1 cellular context compared by ENCODE assay signal in genomic region chr6:167094820-167095637, GRCh38.
TF ChIP-seq lines count a peak whose summit lies in the region.

No MANE protein-coding gene starts in this region.

TF ChIP-seq in GM23338, 12 proteins besides CTCF, POLR2A, EP300 and RAD21 (continued from another document):
- TF ChIP-seq ZNF331 (CRISPR knock-in tag; IDR thresholded peaks at IDR 0.05; ENCODE audit: low read depth) (no peak), STAT1 (IDR thresholded peaks at IDR 0.05; ENCODE audit: unreplicated experiment) (no peak), POLR2AphosphoS5 (IDR thresholded peaks at IDR 0.05; ENCODE audit: low read depth) (no peak), ZNF114 (CRISPR knock-in tag; IDR thresholded peaks at IDR 0.05) (no peak), JUNB (IDR thresholded peaks at IDR 0.05; ENCODE audit: unreplicated experiment) (no peak), CREB1 (CRISPR knock-in tag; IDR thresholded peaks at IDR 0.05; ENCODE audit: low read depth) (no peak), EZH2phosphoT487 (IDR thresholded peaks at IDR 0.05; ENCODE audit: unreplicated experiment) (no peak)
- TF ChIP-seq, protein P1, sequence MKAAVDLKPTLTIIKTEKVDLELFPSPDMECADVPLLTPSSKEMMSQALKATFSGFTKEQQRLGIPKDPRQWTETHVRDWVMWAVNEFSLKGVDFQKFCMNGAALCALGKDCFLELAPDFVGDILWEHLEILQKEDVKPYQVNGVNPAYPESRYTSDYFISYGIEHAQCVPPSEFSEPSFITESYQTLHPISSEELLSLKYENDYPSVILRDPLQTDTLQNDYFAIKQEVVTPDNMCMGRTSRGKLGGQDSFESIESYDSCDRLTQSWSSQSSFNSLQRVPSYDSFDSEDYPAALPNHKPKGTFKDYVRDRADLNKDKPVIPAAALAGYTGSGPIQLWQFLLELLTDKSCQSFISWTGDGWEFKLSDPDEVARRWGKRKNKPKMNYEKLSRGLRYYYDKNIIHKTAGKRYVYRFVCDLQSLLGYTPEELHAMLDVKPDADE (IDR thresholded peaks at IDR 0.05) = no peak
